Comparison of ENCODE assay signal across 8 cellular contexts in genomic region chr1:47231314-47232186, GRCh38. TPM values are rescaled to one million over a fixed set of nuclear protein-coding genes. Genes with fewer than 3 reads are reported as not detected.
DNase-seq lines count a peak whose midpoint lies in the region; ATAC-seq and TF ChIP-seq lines count a peak whose summit lies in the region.

No MANE protein-coding gene starts in this region.

- no peak overlapping the region for H3K9ac ChIP-seq in SK-N-MC (ENCODE audit: insufficient read length)

- peak; percentile 58 for DNase-seq in GM13976 (ENCODE audit: low spot score)
- DNase-seq in SK-N-MC (ENCODE audit: low read depth, low spot score), result peak; percentile 14
- no peak for DNase-seq in lung (ENCODE audit: low spot score)
- peak in 1 of 2 donors; percentile 19 for DNase-seq in thyroid gland
- no peak for DNase-seq in amniotic stem cell (lab: John Stamatoyannopoulos, UW)
- no peak for DNase-seq in NCI-H1092 treated with DMSO at 0.1 percent for 48 hours (lab: John Stamatoyannopoulos, UW)

- peaks cover 7% of the 10 kb centered on the region for H3K36me3 Mint-ChIP-seq in dendritic cell treated with granulocyte-macrophage colony-stimulating factor and Interleukin-4, amounts not matched to agents 40 ng/mL and 50 ng/mL, for 4 days (ENCODE audit: low read depth)

- no peaks in the 10 kb centered on the region for H3K9me3 Mint-ChIP-seq in dendritic cell treated with granulocyte-macrophage colony-stimulating factor and Interleukin-4, amounts not matched to agents 40 ng/mL and 50 ng/mL, for 4 days

- H3K27me3 ChIP-seq in lung (ENCODE audit: control insufficient read depth, insufficient read depth), result no peaks in the 10 kb centered on the region
- H3K27me3 ChIP-seq in thyroid gland, result peaks cover 37% of the 10 kb centered on the region

- H3K4me1 Mint-ChIP-seq in dendritic cell treated with granulocyte-macrophage colony-stimulating factor and Interleukin-4, amounts not matched to agents 40 ng/mL and 50 ng/mL, for 4 days (ENCODE audit: low read depth), result peaks cover 52% of the 10 kb centered on the region

- TF ChIP-seq CTCF in GM13976 (IDR thresholded peaks at IDR 0.05; ENCODE audit: borderline replicate concordance, control extremely low read depth, extremely low read depth, insufficient read depth, missing control alignments) (no peak), lung (IDR thresholded peaks at IDR 0.05; ENCODE audit: control extremely low read depth, extremely low read depth) (no peak), thyroid gland (IDR thresholded peaks at IDR 0.05) (no peak)

- H3K36me3 ChIP-seq in SK-N-MC (ENCODE audit: insufficient read depth, low read length) (no peaks in the 10 kb centered on the region), lung (ENCODE audit: control insufficient read depth in 2 of 2, insufficient read depth in 2 of 2, low read length in 2 of 2) (no peaks in the 10 kb centered on the region), thyroid gland (no peaks in the 10 kb centered on the region)

- intact Hi-C loops in dendritic cell treated with granulocyte-macrophage colony-stimulating factor and Interleukin-4, amounts not matched to agents 40 ng/mL and 50 ng/mL, for 4 days (cut with micrococcal nuclease), result loop anchor here (5.0 kb wide), 1 partner anchor 39 kb away; the partner anchor contains the start of gene PDZK1IP1
- intact Hi-C loops in thyroid gland (cut with DNase I), result no loop called here

- in situ Hi-C loops in GM13976 (cut with MboI; ENCODE audit: low sequenced_read_pairs, unreplicated experiment), result no loop called here

- H3K9me3 ChIP-seq in SK-N-MC (ENCODE audit: low read depth, low read length) (no peaks in the 10 kb centered on the region), lung (ENCODE audit: control insufficient read depth in 2 of 2, insufficient read depth in 1 of 2, low read length in 1 of 2) (peaks cover 0 to 5% of the 10 kb centered on the region in 2 donors), thyroid gland (no peaks in the 10 kb centered on the region)

- ATAC-seq in lung (ENCODE audit: insufficient read depth, low FRiP score) (peak; percentile 30), GM19452 (IDR thresholded peaks at IDR 0.05; ENCODE audit: unreplicated experiment) (no peak)

- TF ChIP-seq POLR2A in thyroid gland (IDR thresholded peaks at IDR 0.05), result peak in 1 of 2 donors; percentile 22

- H3K27ac Mint-ChIP-seq in dendritic cell treated with granulocyte-macrophage colony-stimulating factor and Interleukin-4, amounts not matched to agents 40 ng/mL and 50 ng/mL, for 4 days, result peak overlapping the region; percentile 87

- H3K4me1 ChIP-seq in lung (ENCODE audit: control insufficient read depth in 2 of 2, insufficient read depth in 2 of 2, low read length in 2 of 2) (peaks cover 0 to 14% of the 10 kb centered on the region in 2 donors), thyroid gland (peaks cover 11 to 22% of the 10 kb centered on the region in 2 donors)

- 2 to 3% methylated on average over 57 to 60 of the region's 60 CpGs for WGBS in lung, 2 donors
- WGBS in thyroid gland, 2 donors, result 5% methylated on average over 34 to 40 of the region's 60 CpGs

- H3K27me3 Mint-ChIP-seq in dendritic cell treated with granulocyte-macrophage colony-stimulating factor and Interleukin-4, amounts not matched to agents 40 ng/mL and 50 ng/mL, for 4 days, result peaks cover 97% of the 10 kb centered on the region

- peak overlapping the region; percentile 49 for H3K4me3 ChIP-seq in SK-N-MC
- peak overlapping the region; percentile 74 for H3K4me3 ChIP-seq in lung
- H3K4me3 ChIP-seq in thyroid gland (replicated peaks in 1 of 3), result peak overlapping the region in 1 of 3 donors; percentile 22

- H3K4me3 Mint-ChIP-seq in dendritic cell treated with granulocyte-macrophage colony-stimulating factor and Interleukin-4, amounts not matched to agents 40 ng/mL and 50 ng/mL, for 4 days, result peak overlapping the region; percentile 75

- H3K27ac ChIP-seq in SK-N-MC (no peak overlapping the region), lung (ENCODE audit: low read depth in 1 of 2, low read length in 1 of 2) (peak overlapping the region; percentile 37 to 96), thyroid gland (peak overlapping the region; percentile 53 to 68 (median 59))

RNA-seq across cellular contexts. Expression of gene TAL1, which starts 0.5 kb away (rescaled TPM):
- 1 to 10 TPM; 9.3 to 9.6 TPM for total RNA-seq in lung
- polyA plus RNA-seq in lung, result 1 to 10 TPM; 6.4 to 8.8 TPM
- total RNA-seq in thyroid gland, result 10 to 100 TPM in 3 of 4 donors, 1 to 10 TPM in 1; 3.9 to 14.9 (median 12.8) TPM

RNA-seq across cellular contexts. Expression of gene PDZK1IP1, which starts 41.7 kb away (rescaled TPM):
- total RNA-seq in lung (10 to 100 TPM; 68.5 to 72.6 TPM), thyroid gland (1 to 10 TPM in 1 of 4 donors, under 1 TPM in 1, not detected in 2; 0.83 to 3.0 TPM)
- 100 to 1,000 TPM in 1 of 2 donors, 10 to 100 TPM in 1; 44.8 to 324 TPM for polyA plus RNA-seq in lung

Comparison
In these comparisons a context has a peak if more than half of its experiments do, and no peak if none do; other contexts are left out.
1. DNase-seq: peak in GM13976 (single experiment) and SK-N-MC (single experiment); none in lung (single experiment), amniotic stem cell (single experiment) and NCI-H1092 treated with DMSO at 0.1 percent for 48 hours (single experiment).
2. RNA of gene PDZK1IP1, which starts 41.7 kb away (total RNA-seq): 68.5 to 72.6 TPM in lung; 0.83 to 3.0 TPM in thyroid gland; every median in the first group is over 10 times any median in the second.